ENCODE assay signal across 22 cellular contexts in genomic region chr12:130053641-130054040, GRCh38.
DNase-seq lines count a peak whose midpoint lies in the region; ATAC-seq and TF ChIP-seq lines count a peak whose summit lies in the region.
"Had no signal": no experiment of that assay in that cellular context is flagged by ENCODE, and none has a peak within 500 bp of the region (broad histone marks: within the 10 kb centered on the region; RNA-seq: fewer than 3 reads in every experiment).

No MANE protein-coding gene starts in this region.

- H3K9me3 Mint-ChIP-seq in stimulated activated naive CD8-positive, alpha-beta T cell treated with anti-CD3 and anti-CD28 coated beads, Interleukin-15, amount 100 ng/mL, for 72 hours, result peaks cover 11 to 15% of the 10 kb centered on the region in 2 donors
- peaks cover 10% of the 10 kb centered on the region for H3K9me3 Mint-ChIP-seq in activated T-helper 1 cell treated with anti-CD3 and anti-CD28 coated beads, Interleukin-12 subunit alpha, Interleukin-12 subunit beta, Interleukin-2, Interleukin-4 antibody, amounts not matched to agents 30 ng/mL and 10 ng/mL and 1 ng/mL, durations not matched to agents 14 hours and 24 hours and 36 hours

- no peak for DNase-seq in stimulated activated naive CD8-positive, alpha-beta T cell treated with anti-CD3 and anti-CD28 coated beads, Interleukin-15, amount 100 ng/mL, for 72 hours
- DNase-seq in stimulated activated naive CD8-positive, alpha-beta T cell treated with anti-CD3 and anti-CD28 coated beads, Interleukin-15, Interleukin-2, amounts not matched to agents 100 U/mL and 50 U/mL, for 24 hours, result no peak
- DNase-seq in NCI-H524 treated with DMSO at 0.1 percent for 48 hours (lab: John Stamatoyannopoulos, UW), result peak; percentile 36
- peak; percentile 62 for DNase-seq in iPS-NIHi7 (ENCODE audit: extremely low spot score)
- DNase-seq in ascending aorta (ENCODE audit: low spot score in 2 of 2), result no peak
- DNase-seq in activated CD4-positive, alpha-beta T cell treated with anti-CD3 and anti-CD28 coated beads, Interleukin-2, amount 50 U/mL, for 48 hours, result no peak
- no peak for DNase-seq in activated T-helper 1 cell treated with anti-CD3 and anti-CD28 coated beads, Interleukin-12 subunit alpha, Interleukin-12 subunit beta, Interleukin-2, Interleukin-4 antibody, amounts not matched to agents 30 ng/mL and 10 ng/mL and 1 ng/mL, durations not matched to agents 14 hours and 24 hours and 36 hours (ENCODE audit: low spot score)
- DNase-seq: activated CD4-positive, alpha-beta T cell treated with anti-CD3 and anti-CD28 coated beads for 48 hours; activated T-cell treated with anti-CD3 and anti-CD28 coated beads, Interleukin-2, amount 50 U/mL, for 1 hour; Caco-2; effector CD4-positive, alpha-beta T cell; IMR-90; lower lobe of right lung; MV-4-11; NCI-H774; stimulated activated CD4-positive, alpha-beta T cell treated with anti-CD3 and anti-CD28 coated beads, Interleukin-1b, Interleukin-23, amount 100 ng/mL, for 48 hours; T-helper 2 cell had no signal

- no peaks in the 10 kb centered on the region for H3K9me3 ChIP-seq in ascending aorta
- H3K9me3 ChIP-seq: lower lobe of right lung, thoracic aorta had no signal

- no peak overlapping the region for H3K27ac Mint-ChIP-seq in stimulated activated naive CD8-positive, alpha-beta T cell treated with anti-CD3 and anti-CD28 coated beads, Interleukin-15, amount 100 ng/mL, for 72 hours
- no peak overlapping the region for H3K27ac Mint-ChIP-seq in activated T-helper 1 cell treated with anti-CD3 and anti-CD28 coated beads, Interleukin-12 subunit alpha, Interleukin-12 subunit beta, Interleukin-2, Interleukin-4 antibody, amounts not matched to agents 30 ng/mL and 10 ng/mL and 1 ng/mL, durations not matched to agents 14 hours and 24 hours and 36 hours
- H3K27ac Mint-ChIP-seq: activated naive CD8-positive, alpha-beta T cell; nephron had no signal

- H3K4me3 ChIP-seq in ascending aorta, result no peak overlapping the region
- H3K4me3 ChIP-seq: lower lobe of right lung, thoracic aorta had no signal

- peaks cover 5% of the 10 kb centered on the region for H3K4me1 Mint-ChIP-seq in stimulated activated naive CD8-positive, alpha-beta T cell treated with anti-CD3 and anti-CD28 coated beads, Interleukin-15, amount 100 ng/mL, for 72 hours
- no peaks in the 10 kb centered on the region for H3K4me1 Mint-ChIP-seq in activated T-helper 1 cell treated with anti-CD3 and anti-CD28 coated beads, Interleukin-12 subunit alpha, Interleukin-12 subunit beta, Interleukin-2, Interleukin-4 antibody, amounts not matched to agents 30 ng/mL and 10 ng/mL and 1 ng/mL, durations not matched to agents 14 hours and 24 hours and 36 hours (ENCODE audit: low read depth)

- ATAC-seq in stimulated activated naive CD8-positive, alpha-beta T cell treated with anti-CD3 and anti-CD28 coated beads, Interleukin-15, amount 100 ng/mL, for 72 hours, result peak; percentile 23
- ATAC-seq in stimulated activated naive CD8-positive, alpha-beta T cell treated with anti-CD3 and anti-CD28 coated beads, Interleukin-15, Interleukin-2, amounts not matched to agents 100 U/mL and 50 U/mL, for 24 hours, result no peak
- ATAC-seq in HG02970 (IDR thresholded peaks at IDR 0.05; ENCODE audit: low FRiP score, unreplicated experiment), result no peak
- ATAC-seq: lower lobe of right lung, Right ventricle myocardium inferior had no signal

- H3K4me1 ChIP-seq in ascending aorta, result no peaks in the 10 kb centered on the region
- H3K4me1 ChIP-seq: Caco-2, lower lobe of right lung had no signal

- H3K4me3 Mint-ChIP-seq in stimulated activated naive CD8-positive, alpha-beta T cell treated with anti-CD3 and anti-CD28 coated beads, Interleukin-15, amount 100 ng/mL, for 72 hours, result no peak overlapping the region
- no peak overlapping the region for H3K4me3 Mint-ChIP-seq in activated T-helper 1 cell treated with anti-CD3 and anti-CD28 coated beads, Interleukin-12 subunit alpha, Interleukin-12 subunit beta, Interleukin-2, Interleukin-4 antibody, amounts not matched to agents 30 ng/mL and 10 ng/mL and 1 ng/mL, durations not matched to agents 14 hours and 24 hours and 36 hours
- H3K4me3 Mint-ChIP-seq: activated naive CD8-positive, alpha-beta T cell; nephron had no signal

- TF ChIP-seq CTCF in ascending aorta (IDR thresholded peaks at IDR 0.05), result no peak

- no peaks in the 10 kb centered on the region for H3K27me3 ChIP-seq in ascending aorta

- peaks cover 25% of the 10 kb centered on the region for H3K27me3 Mint-ChIP-seq in stimulated activated naive CD8-positive, alpha-beta T cell treated with anti-CD3 and anti-CD28 coated beads, Interleukin-15, amount 100 ng/mL, for 72 hours
- H3K27me3 Mint-ChIP-seq in activated T-helper 1 cell treated with anti-CD3 and anti-CD28 coated beads, Interleukin-12 subunit alpha, Interleukin-12 subunit beta, Interleukin-2, Interleukin-4 antibody, amounts not matched to agents 30 ng/mL and 10 ng/mL and 1 ng/mL, durations not matched to agents 14 hours and 24 hours and 36 hours (ENCODE audit: insufficient read depth), result peaks cover 1% of the 10 kb centered on the region

- no peaks in the 10 kb centered on the region for H3K36me3 ChIP-seq in ascending aorta
- H3K36me3 ChIP-seq: lower lobe of right lung, thoracic aorta had no signal

- intact Hi-C loops in ascending aorta (cut with DNase I), result no loop called here
- intact Hi-C loops in activated T-helper 1 cell treated with anti-CD3 and anti-CD28 coated beads, Interleukin-12 subunit alpha, Interleukin-12 subunit beta, Interleukin-2, Interleukin-4 antibody, amounts not matched to agents 30 ng/mL and 10 ng/mL and 1 ng/mL, durations not matched to agents 14 hours and 24 hours and 36 hours (cut with micrococcal nuclease), result no loop called here

- no peaks in the 10 kb centered on the region for H3K36me3 Mint-ChIP-seq in activated T-helper 1 cell treated with anti-CD3 and anti-CD28 coated beads, Interleukin-12 subunit alpha, Interleukin-12 subunit beta, Interleukin-2, Interleukin-4 antibody, amounts not matched to agents 30 ng/mL and 10 ng/mL and 1 ng/mL, durations not matched to agents 14 hours and 24 hours and 36 hours (ENCODE audit: low read depth)
- H3K36me3 Mint-ChIP-seq: activated naive CD8-positive, alpha-beta T cell had no signal

- H3K27ac ChIP-seq in ascending aorta, result no peak overlapping the region
- H3K27ac ChIP-seq: lower lobe of right lung, thoracic aorta had no signal

Comparison
In these comparisons a context has a peak if more than half of its experiments do, and no peak if none do; other contexts are left out.
1. DNase-seq: peak in NCI-H524 treated with DMSO at 0.1 percent for 48 hours (single experiment) and iPS-NIHi7 (single experiment); none in stimulated activated naive CD8-positive, alpha-beta T cell treated with anti-CD3 and anti-CD28 coated beads, Interleukin-15, amount 100 ng/mL, for 72 hours (0 of 2), stimulated activated naive CD8-positive, alpha-beta T cell treated with anti-CD3 and anti-CD28 coated beads, Interleukin-15, Interleukin-2, amounts not matched to agents 100 U/mL and 50 U/mL, for 24 hours (single experiment), ascending aorta (0 of 2), activated CD4-positive, alpha-beta T cell treated with anti-CD3 and anti-CD28 coated beads, Interleukin-2, amount 50 U/mL, for 48 hours (0 of 2) and activated T-helper 1 cell treated with anti-CD3 and anti-CD28 coated beads, Interleukin-12 subunit alpha, Interleukin-12 subunit beta, Interleukin-2, Interleukin-4 antibody, amounts not matched to agents 30 ng/mL and 10 ng/mL and 1 ng/mL, durations not matched to agents 14 hours and 24 hours and 36 hours (single experiment).